ENCODE assay signal across 9 cellular contexts in genomic region chr22:31646186-31647019, GRCh38. TPM values are rescaled to one million over a fixed set of nuclear protein-coding genes. Genes with fewer than 3 reads are reported as not detected.
A peak's percentile ranks its signal among the peaks of the same experiment; 100 is the strongest.
DNase-seq lines count a peak whose midpoint lies in the region; ATAC-seq and TF ChIP-seq lines count a peak whose summit lies in the region.
"Had no signal": no experiment of that assay in that cellular context is flagged by ENCODE, and none has a peak within 500 bp of the region (broad histone marks: within the 10 kb centered on the region; RNA-seq: fewer than 3 reads in every experiment).

No MANE protein-coding gene starts in this region.

- H3K27ac ChIP-seq in hepatocyte (peak overlapping the region; percentile 87), urinary bladder (ENCODE audit: low read depth) (peak overlapping the region; percentile 16)

- DNase-seq in AG04449 (ENCODE audit: low read depth, low spot score) (peak; percentile 96), WTC11 (ENCODE audit: low spot score) (no peak), hepatocyte (ENCODE audit: low spot score) (peak; percentile 81), AML-193 (lab: John Stamatoyannopoulos, UW) (no peak), NCI-H1436 (lab: John Stamatoyannopoulos, UW) (no peak), NCI-H1694 (lab: John Stamatoyannopoulos, UW) (no peak)
- DNase-seq: upper lobe of left lung had no signal

- POLR2A ChIA-PET in AG04449 (lab: Yijun Ruan, JAX): interaction anchor here (1.1 kb wide), 1 partner anchor 16 kb away, joined by 3 read pairs; no protein-coding TSS in a partner anchor
- POLR2A ChIA-PET in WTC11 (lab: Charles Lee): no interaction called here

- H3K27me3 Mint-ChIP-seq in WTC11 (ENCODE audit: low read depth): no peaks in the 10 kb centered on the region

- peaks cover 6% of the 10 kb centered on the region for H4K20me1 ChIP-seq in hepatocyte (ENCODE audit: insufficient read depth, poor library complexity, severe bottlenecking)

- H3K9me2 ChIP-seq in hepatocyte (replicated peaks; ENCODE audit: insufficient read depth): no peaks in the 10 kb centered on the region

- no peaks in the 10 kb centered on the region for H3K9me3 ChIP-seq in hepatocyte (ENCODE audit: low read depth)
- H3K9me3 ChIP-seq: upper lobe of left lung had no signal

- no peak overlapping the region for H3K4me3 Mint-ChIP-seq in WTC11

- no peaks in the 10 kb centered on the region for H3K9me3 Mint-ChIP-seq in WTC11

- peaks cover 23% of the 10 kb centered on the region for H3K4me1 ChIP-seq in hepatocyte (ENCODE audit: insufficient read depth)
- H3K4me1 ChIP-seq in urinary bladder (ENCODE audit: insufficient read depth): no peaks in the 10 kb centered on the region

- H3K36me3 Mint-ChIP-seq in WTC11: peaks cover 58% of the 10 kb centered on the region

- no peak for TF ChIP-seq CTCF in AG04449 (IDR thresholded peaks at IDR 0.05; ENCODE audit: insufficient read depth, low read length, missing control alignments)
- no peak for TF ChIP-seq CTCF in WTC11 (IDR thresholded peaks at IDR 0.05)
- no peak for TF ChIP-seq CTCF in hepatocyte (IDR thresholded peaks at IDR 0.05; ENCODE audit: poor library complexity)

- no peaks in the 10 kb centered on the region for H3K27me3 ChIP-seq in hepatocyte
- H3K27me3 ChIP-seq: upper lobe of left lung had no signal

- peaks cover 66% of the 10 kb centered on the region for H3K79me2 ChIP-seq in hepatocyte

- H2AFZ ChIP-seq in hepatocyte: no peak overlapping the region

- no peak overlapping the region for H3K4me2 ChIP-seq in hepatocyte

- H3K27ac Mint-ChIP-seq in WTC11: peak overlapping the region; percentile 8; the same call in 1 of the 2 replicates

- H3K4me3 ChIP-seq in AG04449 (ENCODE audit: low read depth, low read length): no peak overlapping the region
- H3K4me3 ChIP-seq in hepatocyte: no peak overlapping the region
- H3K4me3 ChIP-seq in urinary bladder (ENCODE audit: low read depth, low read length): no peak overlapping the region
- H3K4me3 ChIP-seq: upper lobe of left lung had no signal

- WGBS in hepatocyte (ENCODE audit: low lambda C conversion rate, missing lambda C conversion rate): 50% methylated on average over 6 of the region's 6 CpGs
- WGBS in urinary bladder: 59% methylated on average over 6 of the region's 6 CpGs

- CTCF ChIA-PET in AG04449 (lab: Yijun Ruan, JAX) (interaction anchor here (1.0 to 5.5 kb wide), 6 partner anchors 10 to 195 kb away, joined by 3 to 35 read pairs (median 4); partner anchors contain the start of gene PISD), WTC11 (lab: Charles Lee) (interaction anchor here (2.1 kb wide), 1 partner anchor 20 kb away, joined by 13 read pairs; no protein-coding TSS in a partner anchor)

- peaks cover 15% of the 10 kb centered on the region for H3K4me1 Mint-ChIP-seq in WTC11

- peak; percentile 48 for ATAC-seq in GM21619 (IDR thresholded peaks at IDR 0.05; ENCODE audit: unreplicated experiment)
- ATAC-seq in WTC11: no peak

- H3K36me3 ChIP-seq in hepatocyte (replicated peaks; ENCODE audit: insufficient read depth, low read depth) (no peaks in the 10 kb centered on the region), urinary bladder (ENCODE audit: insufficient read depth) (peaks cover 5% of the 10 kb centered on the region)

TF ChIP-seq in WTC11, 78 proteins besides CTCF, POLR2A, EP300 and RAD21:
- TF ChIP-seq MYBL2 (CRISPR knock-in tag; IDR thresholded peaks at IDR 0.05) (no peak), IRF2 (CRISPR knock-in tag; IDR thresholded peaks at IDR 0.05; ENCODE audit: borderline replicate concordance, low read depth) (no peak), SP1 (CRISPR knock-in tag; conservative IDR thresholded peaks at IDR 0.05) (no peak), ZNF138 (CRISPR knock-in tag; conservative IDR thresholded peaks at IDR 0.05) (no peak), PRDM15 (CRISPR knock-in tag; IDR thresholded peaks at IDR 0.05) (no peak), ZNF425 (CRISPR knock-in tag; conservative IDR thresholded peaks at IDR 0.05) (no peak), CREM (CRISPR knock-in tag; IDR thresholded peaks at IDR 0.05) (no peak), CREB1 (CRISPR knock-in tag; IDR thresholded peaks at IDR 0.05) (no peak), MAX (CRISPR knock-in tag; IDR thresholded peaks at IDR 0.05) (no peak), TP53 (CRISPR knock-in tag; IDR thresholded peaks at IDR 0.05) (no peak)
- TF ChIP-seq, protein P1, sequence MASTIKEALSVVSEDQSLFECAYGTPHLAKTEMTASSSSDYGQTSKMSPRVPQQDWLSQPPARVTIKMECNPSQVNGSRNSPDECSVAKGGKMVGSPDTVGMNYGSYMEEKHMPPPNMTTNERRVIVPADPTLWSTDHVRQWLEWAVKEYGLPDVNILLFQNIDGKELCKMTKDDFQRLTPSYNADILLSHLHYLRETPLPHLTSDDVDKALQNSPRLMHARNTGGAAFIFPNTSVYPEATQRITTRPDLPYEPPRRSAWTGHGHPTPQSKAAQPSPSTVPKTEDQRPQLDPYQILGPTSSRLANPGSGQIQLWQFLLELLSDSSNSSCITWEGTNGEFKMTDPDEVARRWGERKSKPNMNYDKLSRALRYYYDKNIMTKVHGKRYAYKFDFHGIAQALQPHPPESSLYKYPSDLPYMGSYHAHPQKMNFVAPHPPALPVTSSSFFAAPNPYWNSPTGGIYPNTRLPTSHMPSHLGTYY (CRISPR knock-in tag; IDR thresholded peaks at IDR 0.05): no peak

RNA-seq across cellular contexts. Expression of gene PISD, which starts 15.6 kb away (rescaled TPM):
- total RNA-seq in WTC11 (2021) (49.4 to 55.7 TPM (median 50.3 TPM) in 3 replicates), hepatocyte (46.2 and 54.7 TPM in 2 replicates), urinary bladder (20.1 TPM)
- polyA plus RNA-seq in hepatocyte (62.9 and 64.0 TPM in 2 replicates), urinary bladder (22.6 TPM)

Comparison
In these comparisons a context has a peak if more than half of its experiments do, and no peak if none do; other contexts are left out.
1. DNase-seq: peak in AG04449 (single experiment) and hepatocyte (single experiment); none in WTC11 (single experiment), AML-193 (0 of 2), NCI-H1436 (single experiment) and NCI-H1694 (single experiment).